26 cellular contexts compared by ENCODE assay signal in the genomic region with DNA sequence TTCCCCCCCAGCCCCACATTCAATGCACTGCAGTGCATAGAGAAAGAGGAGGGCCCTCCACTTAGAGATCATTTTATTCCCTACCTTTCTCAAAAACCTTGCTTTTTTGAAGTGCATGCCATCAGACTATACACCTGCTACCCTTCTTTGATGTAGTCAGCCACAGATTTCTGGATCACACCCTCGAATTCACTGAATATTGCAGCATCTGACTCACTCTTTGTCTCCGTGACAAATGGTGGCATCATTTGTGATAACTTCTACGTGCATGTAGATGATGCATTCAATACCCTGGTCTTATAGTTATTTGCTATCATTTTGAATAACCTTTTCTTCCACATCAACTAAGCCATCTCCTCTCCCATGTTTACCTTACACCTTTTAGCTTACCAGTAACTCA.
"Had no signal": no experiment of that assay in that cellular context is flagged by ENCODE, and none has a peak within 500 bp of the region (broad histone marks: within the 10 kb centered on the region; RNA-seq: fewer than 3 reads in every experiment).

No MANE protein-coding gene starts in this region.

- H3K4me1 ChIP-seq: esophagus muscularis mucosa, foreskin keratinocyte, gastroesophageal sphincter, heart left ventricle, psoas muscle, testis, tibial artery had no signal

- H3K27ac Mint-ChIP-seq: memory B cell; natural killer cell; stimulated activated memory B cell treated with anti-CD40 and anti-IgM and Interleukin-4, amounts not matched to agents 10 μg/mL and 1 μg/mL and 100 μg/mL, for 72 hours; type B pancreatic cell had no signal

- H3K27ac ChIP-seq: esophagus muscularis mucosa, foreskin keratinocyte, gastroesophageal sphincter, heart left ventricle, hepatocyte, ovary, psoas muscle, sigmoid colon, testis, tibial artery had no signal

- H3K9me3 ChIP-seq: esophagus muscularis mucosa, gastroesophageal sphincter, heart left ventricle, ovary, psoas muscle, sigmoid colon, testis, tibial artery had no signal

- ATAC-seq: foreskin keratinocyte; gastroesophageal sphincter; heart left ventricle; left lobe of liver; natural killer cell; psoas muscle; right cardiac atrium; stimulated activated memory B cell treated with anti-CD40 and anti-IgM and Interleukin-4, amounts not matched to agents 10 μg/mL and 1 μg/mL and 100 μg/mL, for 72 hours; stimulated activated naive CD8-positive, alpha-beta T cell treated with anti-CD3 and anti-CD28 coated beads, Interleukin-15, Interleukin-2, amounts not matched to agents 100 U/mL and 50 U/mL, for 24 hours had no signal

- H3K36me3 ChIP-seq: esophagus muscularis mucosa, gastroesophageal sphincter, heart left ventricle, ovary, sigmoid colon, tibial artery had no signal

- H3K36me3 Mint-ChIP-seq: memory B cell; natural killer cell; stimulated activated memory B cell treated with anti-CD40 and anti-IgM and Interleukin-4, amounts not matched to agents 10 μg/mL and 1 μg/mL and 100 μg/mL, for 72 hours; type B pancreatic cell had no signal

- H3K4me3 ChIP-seq: esophagus muscularis mucosa, gastroesophageal sphincter, heart left ventricle, hepatocyte, lung, ovary, psoas muscle, sigmoid colon, testis, tibial artery had no signal

- H3K4me3 Mint-ChIP-seq: memory B cell; natural killer cell; stimulated activated memory B cell treated with anti-CD40 and anti-IgM and Interleukin-4, amounts not matched to agents 10 μg/mL and 1 μg/mL and 100 μg/mL, for 72 hours; type B pancreatic cell had no signal

- H3K4me1 Mint-ChIP-seq: memory B cell; natural killer cell; stimulated activated memory B cell treated with anti-CD40 and anti-IgM and Interleukin-4, amounts not matched to agents 10 μg/mL and 1 μg/mL and 100 μg/mL, for 72 hours had no signal

- H3K9me3 Mint-ChIP-seq: memory B cell; natural killer cell; stimulated activated memory B cell treated with anti-CD40 and anti-IgM and Interleukin-4, amounts not matched to agents 10 μg/mL and 1 μg/mL and 100 μg/mL, for 72 hours; type B pancreatic cell had no signal

- DNase-seq: dermis blood vessel endothelial cell; effector memory CD4-positive, alpha-beta T cell; foreskin keratinocyte; heart left ventricle; kidney; natural killer cell; occipital lobe; ovary; posterior cingulate gyrus; psoas muscle; right cardiac atrium; sigmoid colon; stimulated activated CD4-positive, alpha-beta T cell treated with anti-CD3 and anti-CD28 coated beads, Interleukin-2, amount 100 ng/mL, for 24 hours; stimulated activated CD4-positive, alpha-beta T cell treated with anti-CD3 and anti-CD28 coated beads, Interleukin-4, amount 100 ng/mL, for 24 hours; stimulated activated naive CD8-positive, alpha-beta T cell treated with anti-CD3 and anti-CD28 coated beads, Interleukin-15, Interleukin-2, amounts not matched to agents 100 U/mL and 50 U/mL, for 24 hours; substantia nigra; testis; tibial artery had no signal

- H3K27me3 ChIP-seq: esophagus muscularis mucosa, gastroesophageal sphincter, hepatocyte, ovary, sigmoid colon, testis, tibial artery had no signal
